18 cellular contexts compared by ENCODE assay signal in the genomic region with DNA sequence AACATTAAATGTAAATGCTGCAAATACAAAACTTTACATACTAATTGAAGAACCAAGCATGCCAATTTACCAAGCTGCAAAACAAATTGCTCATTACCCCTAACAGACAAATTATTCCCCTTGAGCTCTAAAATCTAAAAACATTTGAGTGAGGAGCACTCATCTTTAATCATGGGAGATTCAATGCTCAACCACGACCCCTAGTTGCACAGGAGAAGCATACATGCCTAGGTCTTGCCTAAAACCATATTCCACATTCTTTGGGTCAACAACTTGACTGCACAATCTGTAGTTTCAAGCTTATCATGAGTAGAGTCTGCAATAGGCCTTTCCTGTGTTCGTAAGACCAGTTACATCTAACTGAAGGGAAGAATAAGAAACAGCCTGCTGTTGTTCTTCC.
A peak's percentile ranks its signal among the peaks of the same experiment; 100 is the strongest.
DNase-seq lines count a peak whose midpoint lies in the region; TF ChIP-seq lines count a peak whose summit lies in the region.
"Had no signal": no experiment of that assay in that cellular context is flagged by ENCODE, and none has a peak within 500 bp of the region (broad histone marks: within the 10 kb centered on the region; RNA-seq: fewer than 3 reads in every experiment).

No MANE protein-coding gene starts in this region.

- H3K79me2 ChIP-seq in osteoblast (ENCODE audit: insufficient read depth, low read length) (no peaks in the 10 kb centered on the region), MM.1S (ENCODE audit: low read length) (no peaks in the 10 kb centered on the region)

- no peaks in the 10 kb centered on the region for H3K36me3 Mint-ChIP-seq in chondrocyte (ENCODE audit: low read depth)
- H3K36me3 Mint-ChIP-seq: stimulated activated effector memory CD8-positive, alpha-beta T cell treated with anti-CD3 and anti-CD28 coated beads, Interleukin-12 subunit alpha, Interleukin-12 subunit beta, amount 100 ng/mL, for 72 hours; type B pancreatic cell had no signal

- H3K27ac ChIP-seq in osteoblast (ENCODE audit: low read depth, low read length) (no peak overlapping the region), MM.1S (ENCODE audit: low read length) (no peak overlapping the region), ascending aorta (no peak overlapping the region)
- H3K27ac ChIP-seq: esophagus muscularis mucosa had no signal

- peaks cover 2% of the 10 kb centered on the region for H3K27me3 Mint-ChIP-seq in chondrocyte (ENCODE audit: low read depth)
- H3K27me3 Mint-ChIP-seq: type B pancreatic cell had no signal

- TF ChIP-seq CTCF in chondrocyte (IDR thresholded peaks at IDR 0.05): peak; percentile 19
- peak; percentile 29 for TF ChIP-seq CTCF in osteoblast (IDR thresholded peaks at IDR 0.05; ENCODE audit: extremely low read depth, low read depth, low read length)
- TF ChIP-seq CTCF in MM.1S (IDR thresholded peaks at IDR 0.05; ENCODE audit: low read length): no peak
- no peak for TF ChIP-seq CTCF in ascending aorta (IDR thresholded peaks at IDR 0.05)

- H4K20me1 ChIP-seq in osteoblast (ENCODE audit: insufficient read depth, low read length) (no peaks in the 10 kb centered on the region), MM.1S (ENCODE audit: insufficient read depth, low read length) (no peaks in the 10 kb centered on the region)

- H3K4me1 ChIP-seq in osteoblast (ENCODE audit: insufficient read depth, low read length) (no peaks in the 10 kb centered on the region), MM.1S (ENCODE audit: low read length) (no peaks in the 10 kb centered on the region), ascending aorta (no peaks in the 10 kb centered on the region)
- H3K4me1 ChIP-seq: esophagus muscularis mucosa had no signal

- H3K9me3 Mint-ChIP-seq in chondrocyte (ENCODE audit: low read depth): no peaks in the 10 kb centered on the region
- H3K9me3 Mint-ChIP-seq: nephron, type B pancreatic cell had no signal

- H3K4me3 ChIP-seq in osteoblast (ENCODE audit: insufficient read depth, low read length) (no peak overlapping the region), MM.1S (ENCODE audit: low read length) (no peak overlapping the region), ascending aorta (no peak overlapping the region)
- H3K4me3 ChIP-seq: esophagus muscularis mucosa had no signal

- no peaks in the 10 kb centered on the region for H3K9me3 ChIP-seq in osteoblast (ENCODE audit: low read depth, low read length)
- no peaks in the 10 kb centered on the region for H3K9me3 ChIP-seq in MM.1S (replicated peaks; ENCODE audit: insufficient read depth, low read length)
- no peaks in the 10 kb centered on the region for H3K9me3 ChIP-seq in ascending aorta
- H3K9me3 ChIP-seq: esophagus muscularis mucosa had no signal

- no peaks in the 10 kb centered on the region for H3K9me2 ChIP-seq in MM.1S (replicated peaks; ENCODE audit: insufficient read depth, low read length)

- intact Hi-C loops in ascending aorta (cut with DNase I): no loop called here

- H3K4me1 Mint-ChIP-seq in chondrocyte (ENCODE audit: low read depth): no peaks in the 10 kb centered on the region
- H3K4me1 Mint-ChIP-seq: nephron; stimulated activated effector memory CD8-positive, alpha-beta T cell treated with anti-CD3 and anti-CD28 coated beads, Interleukin-12 subunit alpha, Interleukin-12 subunit beta, amount 100 ng/mL, for 72 hours had no signal

- no peak overlapping the region for H3K4me3 Mint-ChIP-seq in chondrocyte (ENCODE audit: unreplicated experiment)
- H3K4me3 Mint-ChIP-seq: nephron; stimulated activated effector memory CD8-positive, alpha-beta T cell treated with anti-CD3 and anti-CD28 coated beads, Interleukin-12 subunit alpha, Interleukin-12 subunit beta, amount 100 ng/mL, for 72 hours; type B pancreatic cell had no signal

- H3K4me2 ChIP-seq in osteoblast (ENCODE audit: insufficient read depth, low read length): no peak overlapping the region
- H3K4me2 ChIP-seq in MM.1S (ENCODE audit: low read depth, low read length): no peak overlapping the region

- no peak overlapping the region for H3K27ac Mint-ChIP-seq in chondrocyte (ENCODE audit: unreplicated experiment)
- H3K27ac Mint-ChIP-seq: nephron; stimulated activated effector memory CD8-positive, alpha-beta T cell treated with anti-CD3 and anti-CD28 coated beads, Interleukin-12 subunit alpha, Interleukin-12 subunit beta, amount 100 ng/mL, for 72 hours; type B pancreatic cell had no signal

- no peak overlapping the region for H2AFZ ChIP-seq in osteoblast (ENCODE audit: low read length)
- no peak overlapping the region for H2AFZ ChIP-seq in MM.1S (ENCODE audit: low read length)

- H3K9ac ChIP-seq in MM.1S (ENCODE audit: low read length): no peak overlapping the region

- H3K27me3 ChIP-seq in osteoblast (ENCODE audit: insufficient read depth, low read length): no peaks in the 10 kb centered on the region
- H3K27me3 ChIP-seq in MM.1S (replicated peaks; ENCODE audit: insufficient read depth, low read length): no peaks in the 10 kb centered on the region
- no peaks in the 10 kb centered on the region for H3K27me3 ChIP-seq in ascending aorta
- H3K27me3 ChIP-seq: esophagus muscularis mucosa had no signal

- H3K36me3 ChIP-seq in osteoblast (ENCODE audit: insufficient read depth, low read length) (no peaks in the 10 kb centered on the region), MM.1S (replicated peaks; ENCODE audit: insufficient read depth, low read length) (no peaks in the 10 kb centered on the region), ascending aorta (no peaks in the 10 kb centered on the region)
- H3K36me3 ChIP-seq: esophagus muscularis mucosa had no signal

- DNase-seq in DMS 273 (lab: John Stamatoyannopoulos, UW; ENCODE audit: unreplicated experiment) (peak; percentile 3), DMS 273 treated with DMSO at 0.1 percent for 48 hours (lab: John Stamatoyannopoulos, UW) (no peak), NAMALWA (ENCODE audit: low spot score) (peak; percentile 25), chondrocyte (ENCODE audit: low spot score) (no peak), osteoblast (ENCODE audit: insufficient read length, low spot score, missing footprints) (no peak), MM.1S (no peak), NCI-H1105 treated with DMSO at 0.1 percent for 48 hours (lab: John Stamatoyannopoulos, UW) (no peak), ascending aorta (ENCODE audit: low spot score in 2 of 2) (no peak)
- DNase-seq: activated CD4-positive, alpha-beta T cell treated with anti-CD3 and anti-CD28 coated beads for 48 hours; activated T-cell treated with anti-CD3 and anti-CD28 coated beads, Interleukin-2, amount 50 U/mL, for 1 hour; COR-L47; NCI-H2029; SIG-M5; stimulated activated CD4-positive, alpha-beta T cell treated with anti-CD3 and anti-CD28 coated beads, Interleukin-4, amount 100 ng/mL, for 4 hours had no signal

- H3F3A ChIP-seq in MM.1S (ENCODE audit: insufficient read depth, low read length): no peaks in the 10 kb centered on the region

Comparison
In these comparisons a context has a peak if more than half of its experiments do, and no peak if none do; other contexts are left out.
1. DNase-seq: peak in DMS 273 (single experiment) and NAMALWA (single experiment); none in DMS 273 treated with DMSO at 0.1 percent for 48 hours (single experiment), chondrocyte (single experiment), osteoblast (single experiment), MM.1S (single experiment), NCI-H1105 treated with DMSO at 0.1 percent for 48 hours (single experiment) and ascending aorta (0 of 2).
2. CTCF ChIP-seq: peak in chondrocyte (single experiment) and osteoblast (single experiment); none in MM.1S (single experiment) and ascending aorta (0 of 3).